9 cellular contexts compared by ENCODE assay signal in genomic region chr19:4547303-4548237, GRCh38. TPM values are rescaled to one million over a fixed set of nuclear protein-coding genes. Genes with fewer than 3 reads are reported as not detected.
A peak's percentile ranks its signal among the peaks of the same experiment; 100 is the strongest.
DNase-seq lines count a peak whose midpoint lies in the region; ATAC-seq, FAIRE-seq and TF ChIP-seq lines count a peak whose summit lies in the region.
"Had no signal": no experiment of that assay in that cellular context is flagged by ENCODE, and none has a peak within 500 bp of the region (broad histone marks: within the 10 kb centered on the region; RNA-seq: fewer than 3 reads in every experiment).

No MANE protein-coding gene starts in this region.

- FAIRE-seq in keratinocyte (lab: Jason Lieb, UNC): no peak

- no peaks in the 10 kb centered on the region for H3K9me2 ChIP-seq in HCT116 (ENCODE audit: insufficient read depth)

- H3K9me3 Mint-ChIP-seq in CD14-positive monocyte: peaks cover 0 to 4% (median 0%) of the 10 kb centered on the region in 7 donors
- H3K9me3 Mint-ChIP-seq in activated B cell treated with CpG ODN at 0.5 μM for 24 hours: no peaks in the 10 kb centered on the region

- no peak for TF ChIP-seq POLR2A in HCT116 (IDR thresholded peaks at IDR 0.05; ENCODE audit: borderline replicate concordance, extremely low read depth, insufficient read depth, insufficient read length)

- H3K9me1 ChIP-seq in keratinocyte (ENCODE audit: control insufficient read depth, extremely low read depth, insufficient read depth, low read length): no peaks in the 10 kb centered on the region

- DNase-seq in CD14-positive monocyte (ENCODE audit: low spot score) (no peak), HCT116 (ENCODE audit: low read depth, low spot score) (no peak), activated B cell treated with CpG ODN at 0.5 μM for 24 hours (no peak), keratinocyte (ENCODE audit: low read depth, low spot score) (no peak), RKO (ENCODE audit: low spot score) (no peak), germinal center (ENCODE audit: low spot score) (no peak)
- DNase-seq: hippocampal formation had no signal

- peak; percentile 78 for ATAC-seq in HCT116
- ATAC-seq in activated B cell treated with CpG ODN at 0.5 μM for 24 hours (ENCODE audit: low read depth): peak; percentile 31
- ATAC-seq in GM21390 (IDR thresholded peaks at IDR 0.05; ENCODE audit: unreplicated experiment): no peak
- ATAC-seq in GM18873 (IDR thresholded peaks at IDR 0.05; ENCODE audit: low FRiP score, unreplicated experiment): no peak

- peaks cover 37% of the 10 kb centered on the region for H3K4me1 Mint-ChIP-seq in CD14-positive monocyte
- no peaks in the 10 kb centered on the region for H3K4me1 Mint-ChIP-seq in activated B cell treated with CpG ODN at 0.5 μM for 24 hours

- H3K4me2 ChIP-seq in HCT116 (ENCODE audit: low read length) (no peak overlapping the region), keratinocyte (ENCODE audit: control insufficient read depth, extremely low read depth, insufficient read depth, low read depth, low read length) (no peak overlapping the region)

- no peak overlapping the region for H3K27ac ChIP-seq in HCT116 (ENCODE audit: low read depth, low read length)
- no peak overlapping the region for H3K27ac ChIP-seq in keratinocyte (ENCODE audit: control insufficient read depth, insufficient read depth, low read length)

- H3K9ac ChIP-seq in HCT116 (ENCODE audit: low read length) (no peak overlapping the region), keratinocyte (ENCODE audit: control insufficient read depth, extremely low read depth, insufficient read depth, low read length) (no peak overlapping the region)

- H3K27me3 ChIP-seq in HCT116 (ENCODE audit: insufficient read depth, low read length) (no peaks in the 10 kb centered on the region), keratinocyte (ENCODE audit: control insufficient read depth, extremely low read depth, insufficient read depth, low read length) (no peaks in the 10 kb centered on the region)

- H3K4me3 Mint-ChIP-seq in CD14-positive monocyte: peak overlapping the region in 1 of 2 donors; percentile 21
- H3K4me3 Mint-ChIP-seq in activated B cell treated with CpG ODN at 0.5 μM for 24 hours: no peak overlapping the region

- BruUV-seq in HCT116 (replicated peaks; lab: Mats Ljungman, UMichigan): no TSS peak

- H3K36me3 ChIP-seq in HCT116 (ENCODE audit: control insufficient read depth in 1 of 2, insufficient read depth in 2 of 2, low read length in 2 of 2) (peaks cover 7 to 28% of the 10 kb centered on the region in 2 experiments; a peak in 3 of 4 replicates), keratinocyte (ENCODE audit: control insufficient read depth in 2 of 2, extremely low read depth in 1 of 2, insufficient read depth in 2 of 2, low read length in 2 of 2) (no peaks in the 10 kb centered on the region)

- RAD21 ChIA-PET in HCT116 (lab: Charles Lee; ENCODE audit: low non-redundant PET in 1 of 2, low total read pairs in 2 of 2, uncharacterized antibody in 2 of 2, unreplicated experiment in 2 of 2): no interaction called here

- H3K27me3 Mint-ChIP-seq in CD14-positive monocyte (ENCODE audit: low read depth in 3 of 3): peaks cover 0 to 2% (median 0%) of the 10 kb centered on the region in 3 donors
- peaks cover 2% of the 10 kb centered on the region for H3K27me3 Mint-ChIP-seq in activated B cell treated with CpG ODN at 0.5 μM for 24 hours

- H3K79me2 ChIP-seq in HCT116 (ENCODE audit: insufficient read depth, low read length) (no peaks in the 10 kb centered on the region), keratinocyte (ENCODE audit: control insufficient read depth, insufficient read depth, low read length) (no peaks in the 10 kb centered on the region)

- no peaks in the 10 kb centered on the region for H3K9me3 ChIP-seq in HCT116 (ENCODE audit: control insufficient read depth in 1 of 2, insufficient read depth in 1 of 2, low read depth in 1 of 2, low read length in 2 of 2)
- H3K9me3 ChIP-seq in keratinocyte (ENCODE audit: control insufficient read depth, low read depth, low read length): no peaks in the 10 kb centered on the region

- H3K36me3 Mint-ChIP-seq in CD14-positive monocyte (peaks cover 7 to 9% of the 10 kb centered on the region in 2 donors), activated B cell treated with CpG ODN at 0.5 μM for 24 hours (ENCODE audit: low read depth) (no peaks in the 10 kb centered on the region)

- TF ChIP-seq CTCF in CD14-positive monocyte (IDR thresholded peaks at IDR 0.05) (peak; percentile 56), HCT116 (IDR thresholded peaks at IDR 0.05 in 2 of 3, conservative IDR thresholded peaks at IDR 0.05 in 1 of 3; ENCODE audit: borderline replicate concordance in 1 of 3, insufficient read depth in 1 of 3, low read depth in 2 of 3, low read length in 2 of 3) (peak in 2 of 3 experiments; percentile 63 to 65; a peak in 4 of 6 replicates), activated B cell treated with CpG ODN at 0.5 μM for 24 hours (IDR thresholded peaks at IDR 0.05) (no peak), keratinocyte (optimal IDR thresholded peaks at IDR 0.05 in 1 of 3, IDR thresholded peaks at IDR 0.05 in 1 of 3, conservative IDR thresholded peaks at IDR 0.05 in 1 of 3; ENCODE audit: extremely low read depth in 1 of 3, insufficient read depth in 2 of 3, low read length in 3 of 3) (peak; percentile 62 to 73 (median 72))

- POLR2A ChIA-PET in HCT116 (lab: Charles Lee): no interaction called here
- POLR2A ChIA-PET in activated B cell treated with CpG ODN at 0.5 μM for 24 hours (lab: Charles Lee): no interaction called here

- no peak for TF ChIP-seq RAD21 in HCT116 (IDR thresholded peaks at IDR 0.05; ENCODE audit: low read depth)

- no peaks in the 10 kb centered on the region for H3K4me1 ChIP-seq in HCT116 (ENCODE audit: control insufficient read depth in 1 of 2, insufficient read depth in 2 of 2, low read length in 2 of 2)
- H3K4me1 ChIP-seq in keratinocyte (ENCODE audit: control insufficient read depth, extremely low read depth, insufficient read depth, low read length): no peaks in the 10 kb centered on the region

- H3K4me3 ChIP-seq in HCT116 (replicated peaks in 1 of 2; ENCODE audit: low read depth in 1 of 2, low read length in 2 of 2) (no peak overlapping the region), keratinocyte (ENCODE audit: control insufficient read depth in 2 of 3, extremely low read depth in 1 of 3, insufficient read depth in 2 of 3, low read depth in 1 of 3, low read length in 3 of 3) (no peak overlapping the region)

- no peaks in the 10 kb centered on the region for H4K20me1 ChIP-seq in HCT116 (ENCODE audit: insufficient read depth)
- H4K20me1 ChIP-seq in keratinocyte (ENCODE audit: control insufficient read depth, extremely low read depth, insufficient read depth, low read length): no peaks in the 10 kb centered on the region

- CTCF ChIA-PET in HCT116 (lab: Charles Lee) (interaction anchor here (0.7 to 1.1 kb wide), 3 partner anchors 12 to 23 kb away, joined by 3 to 5 read pairs (median 3); partner anchors contain the start of gene PLIN5), activated B cell treated with CpG ODN at 0.5 μM for 24 hours (lab: Charles Lee) (interaction anchor here (1.3 kb wide), 1 partner anchor 89 kb away, joined by 3 read pairs; no protein-coding TSS in a partner anchor)

- intact Hi-C loops in CD14-positive monocyte (cut with micrococcal nuclease) (no loop called here), HCT116 (cut with micrococcal nuclease) (no loop called here), activated B cell treated with CpG ODN at 0.5 μM for 24 hours (cut with micrococcal nuclease) (no loop called here)

- dilution Hi-C loops in keratinocyte (cut with MboI; ENCODE audit: extremely low pct_ligation_motif_present, low sequenced_read_pairs): no loop called here

- H2AFZ ChIP-seq in HCT116 (ENCODE audit: low read depth, low read length, poor library complexity, severe bottlenecking) (no peak overlapping the region), keratinocyte (ENCODE audit: control insufficient read depth, low read length) (no peak overlapping the region)

- H3K27ac Mint-ChIP-seq in CD14-positive monocyte: peak overlapping the region in 4 of 7 donors; percentile 20 to 63 (median 46)
- no peak overlapping the region for H3K27ac Mint-ChIP-seq in activated B cell treated with CpG ODN at 0.5 μM for 24 hours

RNA-seq across cellular contexts. Expression of gene LRG1, which starts 7.7 kb away (rescaled TPM):
- polyA plus RNA-seq in CD14-positive monocyte (1 to 10 TPM; 5.5 to 9.6 TPM), keratinocyte (1.2 to 3.5 TPM (median 1.3 TPM) in 3 replicates)
- total RNA-seq in HCT116 (2021; ENCODE audit: unreplicated experiment) (1.3 TPM), activated B cell treated with CpG ODN at 0.5 μM for 24 hours (0.42 and 2.0 TPM in 2 replicates)
- polyA plus RNA-seq in HCT116 (2012): 0.72 and 0.83 TPM in 2 replicates
- 0.51 TPM for polyA plus RNA-seq in keratinocyte (2011; ENCODE audit: low read depth)
- 1.2 and 1.5 TPM in 2 replicates for polyA plus RNA-seq in keratinocyte (2011; cell fraction: cytosol; rRNA removed)
- 2.8 and 3.9 TPM in 2 replicates for polyA plus RNA-seq in keratinocyte (2011; cell fraction: nucleus; rRNA removed)
- polyA plus RNA-seq in keratinocyte (2012; ENCODE audit: low replicate concordance): 0.78 and 1.9 TPM in 2 replicates
- 0.83 to 5.8 TPM (median 1.4 TPM) in 3 replicates for polyA minus RNA-seq in keratinocyte
- 1.7 TPM for polyA minus RNA-seq in keratinocyte (2011; cell fraction: cytosol; rRNA and poly(A)+ RNA removed)
- polyA minus RNA-seq in keratinocyte (2011; cell fraction: nucleus; rRNA and poly(A)+ RNA removed): 1.9 and 2.3 TPM in 2 replicates

RNA-seq across cellular contexts. Expression of gene SEMA6B, which starts 11.9 kb away (rescaled TPM):
- polyA plus RNA-seq in CD14-positive monocyte: under 1 TPM; 0.12 to 0.87 TPM
- 58.4 TPM for total RNA-seq in HCT116 (2021; ENCODE audit: unreplicated experiment)
- polyA plus RNA-seq in HCT116 (2012): 60.5 and 70.5 TPM in 2 replicates
- total RNA-seq in activated B cell treated with CpG ODN at 0.5 μM for 24 hours: 0.11 and 0.37 TPM in 2 replicates
- polyA plus RNA-seq in keratinocyte: 0.41 to 1.1 TPM (median 1.1 TPM) in 3 replicates
- polyA plus RNA-seq in keratinocyte (2011; ENCODE audit: low read depth): not detected
- polyA plus RNA-seq in keratinocyte (2011; cell fraction: cytosol; rRNA removed): 0.41 and 1.4 TPM in 2 replicates
- 0.97 and 2.1 TPM in 2 replicates for polyA plus RNA-seq in keratinocyte (2011; cell fraction: nucleus; rRNA removed)
- 0.20 and 1.4 TPM in 2 replicates for polyA plus RNA-seq in keratinocyte (2012; ENCODE audit: low replicate concordance)
- polyA minus RNA-seq in keratinocyte: 1.8 to 4.3 TPM (median 2.9 TPM) in 3 replicates
- polyA minus RNA-seq in keratinocyte (2011; cell fraction: cytosol; rRNA and poly(A)+ RNA removed): 2.7 TPM
- 1.6 and 3.0 TPM in 2 replicates for polyA minus RNA-seq in keratinocyte (2011; cell fraction: nucleus; rRNA and poly(A)+ RNA removed)

RNA-seq across cellular contexts. Expression of gene PLIN5, which starts 12.5 kb away (rescaled TPM):
- polyA plus RNA-seq in CD14-positive monocyte (under 1 TPM; 0.28 to 0.58 TPM), keratinocyte (0.04 TPM in 1 of 3 replicates, not detected in the others)
- total RNA-seq in HCT116 (2021; ENCODE audit: unreplicated experiment) (8.1 TPM), activated B cell treated with CpG ODN at 0.5 μM for 24 hours (0.17 and 0.33 TPM in 2 replicates)
- 4.3 and 5.8 TPM in 2 replicates for polyA plus RNA-seq in HCT116 (2012)
- polyA plus RNA-seq in keratinocyte (2011; ENCODE audit: low read depth): 0.50 TPM
- polyA plus RNA-seq in keratinocyte (2011; cell fraction: cytosol; rRNA removed): not detected in 2 replicates
- 0.19 and 0.27 TPM in 2 replicates for polyA plus RNA-seq in keratinocyte (2011; cell fraction: nucleus; rRNA removed)
- polyA plus RNA-seq in keratinocyte (2012; ENCODE audit: low replicate concordance): 0.06 TPM in 1 of 2 replicates, not detected in the other
- not detected in 3 replicates for polyA minus RNA-seq in keratinocyte
- not detected for polyA minus RNA-seq in keratinocyte (2011; cell fraction: cytosol; rRNA and poly(A)+ RNA removed)
- not detected in 2 replicates for polyA minus RNA-seq in keratinocyte (2011; cell fraction: nucleus; rRNA and poly(A)+ RNA removed)

RNA-seq across cellular contexts. Expression of gene PLIN4, which starts 29.3 kb away (rescaled TPM):
- polyA plus RNA-seq in CD14-positive monocyte (under 1 TPM in 1 of 2 donors, not detected in 1; 0.05 TPM), keratinocyte (0.01 TPM in 1 of 3 replicates, not detected in the others)
- total RNA-seq in HCT116 (2021; ENCODE audit: unreplicated experiment) (2.3 TPM), activated B cell treated with CpG ODN at 0.5 μM for 24 hours (not detected in 2 replicates)
- polyA plus RNA-seq in HCT116 (2012): 1.8 and 2.0 TPM in 2 replicates
- not detected for polyA plus RNA-seq in keratinocyte (2011; ENCODE audit: low read depth)
- not detected in 2 replicates for polyA plus RNA-seq in keratinocyte (2011; cell fraction: cytosol; rRNA removed)
- 0.03 TPM in 1 of 2 replicates, not detected in the other for polyA plus RNA-seq in keratinocyte (2011; cell fraction: nucleus; rRNA removed)
- 0.03 and 0.25 TPM in 2 replicates for polyA plus RNA-seq in keratinocyte (2012; ENCODE audit: low replicate concordance)
- polyA minus RNA-seq in keratinocyte: not detected in 3 replicates
- polyA minus RNA-seq in keratinocyte (2011; cell fraction: cytosol; rRNA and poly(A)+ RNA removed): not detected
- polyA minus RNA-seq in keratinocyte (2011; cell fraction: nucleus; rRNA and poly(A)+ RNA removed): not detected in 2 replicates

Comparison
In these comparisons a context has a peak if more than half of its experiments do, and no peak if none do; other contexts are left out.
1. ATAC-seq: peak in HCT116 (single experiment) and activated B cell treated with CpG ODN at 0.5 μM for 24 hours (single experiment); none in GM21390 (single experiment) and GM18873 (single experiment).
2. RNA of gene SEMA6B, which starts 11.9 kb away (total RNA-seq): 58.4 TPM in HCT116 (single experiment); 0.11 to 0.37 TPM in activated B cell treated with CpG ODN at 0.5 μM for 24 hours; every median in the first group is over 10 times any median in the second.